Comparison of ENCODE assay signal across 24 cellular contexts in genomic region chr14:51261151-51261550, GRCh38.
"Had no signal": no experiment of that assay in that cellular context is flagged by ENCODE, and none has a peak within 500 bp of the region (broad histone marks: within the 10 kb centered on the region; RNA-seq: fewer than 3 reads in every experiment).

No MANE protein-coding gene starts in this region.

- DNase-seq: activated CD4-positive, alpha-beta memory T cell treated with anti-CD3 and anti-CD28 coated beads for 36 hours; activated CD8-positive, alpha-beta memory T cell treated with anti-CD3 and anti-CD28 coated beads, Interleukin-2, amount 10 ng/mL, durations not matched to agents 7 days and 5 days; activated effector memory CD4-positive, alpha-beta T cell treated with anti-CD3 and anti-CD28 coated beads, Interleukin-2, amount 50 U/mL, for 16 hours; activated naive CD8-positive, alpha-beta T cell treated with anti-CD3 and anti-CD28 coated beads, Interleukin-2, amount 10 ng/mL, durations not matched to agents 7 days and 5 days; body of pancreas; effector CD4-positive, alpha-beta T cell; immature natural killer cell; kidney glomerular epithelial cell; left lung; naive B cell; occipital lobe; posterior cingulate gyrus; sigmoid colon; stimulated activated CD4-positive, alpha-beta T cell treated with anti-CD3 and anti-CD28 coated beads, Interleukin-2, amount 100 ng/mL, for 48 hours; stimulated activated CD8-positive, alpha-beta memory T cell treated with anti-CD3 and anti-CD28 coated beads, Interleukin-4, amount 100 ng/mL, for 48 hours; stimulated activated naive CD4-positive, alpha-beta T cell; T-helper 9 cell; upper lobe of left lung had no signal

- H3K4me3 Mint-ChIP-seq: activated CD4-positive, alpha-beta memory T cell treated with anti-CD3 and anti-CD28 coated beads for 36 hours; activated CD8-positive, alpha-beta memory T cell treated with anti-CD3 and anti-CD28 coated beads, Interleukin-2, amount 10 ng/mL, durations not matched to agents 7 days and 5 days; activated naive CD8-positive, alpha-beta T cell treated with anti-CD3 and anti-CD28 coated beads, Interleukin-2, amount 10 ng/mL, durations not matched to agents 7 days and 5 days; dendritic cell treated with granulocyte-macrophage colony-stimulating factor and Interleukin-4, amounts not matched to agents 40 ng/mL and 50 ng/mL, for 4 days; immature natural killer cell; naive B cell; neural crest cell had no signal

- ATAC-seq: activated CD8-positive, alpha-beta memory T cell treated with anti-CD3 and anti-CD28 coated beads, Interleukin-2, amount 10 ng/mL, durations not matched to agents 7 days and 5 days; body of pancreas; left lung had no signal

- H3K27ac Mint-ChIP-seq: activated CD8-positive, alpha-beta memory T cell treated with anti-CD3 and anti-CD28 coated beads, Interleukin-2, amount 10 ng/mL, durations not matched to agents 7 days and 5 days; activated naive CD8-positive, alpha-beta T cell treated with anti-CD3 and anti-CD28 coated beads, Interleukin-2, amount 10 ng/mL, durations not matched to agents 7 days and 5 days; dendritic cell treated with granulocyte-macrophage colony-stimulating factor and Interleukin-4, amounts not matched to agents 40 ng/mL and 50 ng/mL, for 4 days had no signal

- H3K27ac ChIP-seq: body of pancreas, hepatocyte, left lung, sigmoid colon, SJSA1, upper lobe of left lung had no signal

- H3K27me3 ChIP-seq: body of pancreas, hepatocyte, left lung, sigmoid colon, SJSA1, upper lobe of left lung had no signal

- FAIRE-seq: endometrium had no signal

- H3K9me3 ChIP-seq: body of pancreas, sigmoid colon, SJSA1, upper lobe of left lung had no signal

- H3K4me3 ChIP-seq: body of pancreas, hepatocyte, left lung, lung, sigmoid colon, SJSA1, upper lobe of left lung had no signal

- H3K4me1 ChIP-seq: body of pancreas, left lung, SJSA1, upper lobe of left lung had no signal

- H3K4me1 Mint-ChIP-seq: immature natural killer cell had no signal

- H3K27me3 Mint-ChIP-seq: activated CD4-positive, alpha-beta memory T cell treated with anti-CD3 and anti-CD28 coated beads for 36 hours; activated CD8-positive, alpha-beta memory T cell treated with anti-CD3 and anti-CD28 coated beads, Interleukin-2, amount 10 ng/mL, durations not matched to agents 7 days and 5 days; activated naive CD8-positive, alpha-beta T cell treated with anti-CD3 and anti-CD28 coated beads, Interleukin-2, amount 10 ng/mL, durations not matched to agents 7 days and 5 days; dendritic cell treated with granulocyte-macrophage colony-stimulating factor and Interleukin-4, amounts not matched to agents 40 ng/mL and 50 ng/mL, for 4 days; naive B cell had no signal
